1 cellular context compared by ENCODE assay signal in the genomic region with DNA sequence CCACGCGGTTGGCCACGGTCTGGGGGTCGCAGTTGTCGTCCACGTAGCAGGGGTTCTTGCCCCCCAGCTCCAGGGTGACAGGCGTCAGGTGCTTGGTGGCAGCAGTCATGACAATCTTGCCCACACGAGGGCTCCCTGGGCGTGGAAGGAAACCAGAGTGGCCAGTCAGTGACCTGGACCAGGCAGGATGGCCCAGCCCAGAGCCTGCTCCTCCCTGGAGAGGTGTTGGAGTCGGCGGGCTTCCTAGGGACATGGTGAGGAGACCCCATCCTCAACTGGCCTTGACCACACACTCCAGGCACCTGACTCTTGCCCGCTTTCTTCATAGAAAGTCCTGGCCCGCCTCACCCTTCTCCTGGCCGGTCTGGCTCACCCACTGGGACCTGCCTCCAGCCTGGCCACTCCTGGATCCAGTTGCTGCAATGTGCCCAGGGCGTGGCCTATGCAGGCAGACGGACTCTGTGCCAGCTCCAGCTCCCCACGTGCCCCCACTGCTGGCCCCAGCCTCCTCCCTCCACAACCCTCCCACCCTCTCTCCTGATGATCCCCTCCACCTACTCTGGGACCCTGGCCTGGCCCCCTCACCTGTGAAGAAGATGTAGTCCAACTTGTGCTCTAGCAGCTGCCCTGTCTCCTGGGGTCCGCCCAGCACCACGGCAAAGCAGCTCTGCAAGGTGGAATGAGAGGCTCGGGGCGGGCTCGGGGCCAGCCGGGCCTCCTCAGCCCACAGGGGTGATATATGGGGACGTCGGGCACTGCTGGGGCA.
TF ChIP-seq lines count a peak whose summit lies in the region.

No MANE protein-coding gene starts in this region.

TF ChIP-seq in GM12878, 131 proteins besides CTCF, POLR2A, EP300 and RAD21:
- no peak for TF ChIP-seq HDAC6 (IDR thresholded peaks at IDR 0.05; ENCODE audit: unreplicated experiment)
- no peak for TF ChIP-seq STAT3 (IDR thresholded peaks at IDR 0.05; ENCODE audit: low read depth, low read length)
- no peak for TF ChIP-seq EGR1 (IDR thresholded peaks at IDR 0.05; ENCODE audit: borderline replicate concordance in 1 of 2, low read depth in 2 of 2, low read length in 2 of 2)
- no peak for TF ChIP-seq SREBF2 (IDR thresholded peaks at IDR 0.05; ENCODE audit: low read length)
- TF ChIP-seq RFX5 (IDR thresholded peaks at IDR 0.05; ENCODE audit: low read depth, low read length) = no peak
- TF ChIP-seq RB1 (IDR thresholded peaks at IDR 0.05; ENCODE audit: borderline replicate concordance) = no peak
- no peak for TF ChIP-seq BRCA1 (IDR thresholded peaks at IDR 0.05; ENCODE audit: low read depth, low read length)
- no peak for TF ChIP-seq TBL1XR1 (IDR thresholded peaks at IDR 0.05; ENCODE audit: low read depth, low read length)
- no peak for TF ChIP-seq SUPT20H (IDR thresholded peaks at IDR 0.05; ENCODE audit: borderline replicate concordance, control insufficient read depth, low read depth, low read length)
- TF ChIP-seq, protein P1, sequence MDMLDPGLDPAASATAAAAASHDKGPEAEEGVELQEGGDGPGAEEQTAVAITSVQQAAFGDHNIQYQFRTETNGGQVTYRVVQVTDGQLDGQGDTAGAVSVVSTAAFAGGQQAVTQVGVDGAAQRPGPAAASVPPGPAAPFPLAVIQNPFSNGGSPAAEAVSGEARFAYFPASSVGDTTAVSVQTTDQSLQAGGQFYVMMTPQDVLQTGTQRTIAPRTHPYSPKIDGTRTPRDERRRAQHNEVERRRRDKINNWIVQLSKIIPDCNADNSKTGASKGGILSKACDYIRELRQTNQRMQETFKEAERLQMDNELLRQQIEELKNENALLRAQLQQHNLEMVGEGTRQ (IDR thresholded peaks at IDR 0.05; ENCODE audit: borderline replicate concordance, low read depth, low read length) = no peak
- TF ChIP-seq ZNF687 (IDR thresholded peaks at IDR 0.05) = no peak
